ENCODE assay signal across 34 cellular contexts in genomic region chr5:115050860-115051259, GRCh38.
"Had no signal": no experiment of that assay in that cellular context is flagged by ENCODE, and none has a peak within 500 bp of the region (broad histone marks: within the 10 kb centered on the region; RNA-seq: fewer than 3 reads in every experiment).

No MANE protein-coding gene starts in this region.

- H3K27ac Mint-ChIP-seq: activated B cell treated with CpG ODN at 0.5 μM for 24 hours; activated CD8-positive, alpha-beta memory T cell treated with anti-CD3 and anti-CD28 coated beads, Interleukin-2, amount 10 ng/mL, durations not matched to agents 7 days and 5 days; activated CD8-positive, alpha-beta T cell treated with anti-CD3 and anti-CD28 coated beads, Interleukin-2, amount 10 ng/mL, durations not matched to agents 7 days and 5 days; activated naive CD4-positive, alpha-beta T cell treated with anti-CD3 and anti-CD28 coated beads, Interleukin-2, amount 50 U/mL, for 24 hours; activated naive CD8-positive, alpha-beta T cell treated with anti-CD3 and anti-CD28 coated beads, Interleukin-2, amount 50 U/mL, for 24 hours; activated T-helper 2 cell treated with anti-CD3 and anti-CD28 coated beads, Interferon-gamma antibody, Interleukin-2, Interleukin-4, amounts not matched to agents 10 μg/mL and 5 μg/mL and 100 μg/mL, durations not matched to agents 14 hours and 24 hours and 36 hours; brain; dendritic cell treated with granulocyte-macrophage colony-stimulating factor and Interleukin-4, amounts not matched to agents 40 ng/mL and 50 ng/mL, for 4 days; endodermal cell; naive thymus-derived CD8-positive, alpha-beta T cell; stimulated activated effector memory CD8-positive, alpha-beta T cell treated with anti-CD3 and anti-CD28 coated beads, Interleukin-12 subunit alpha, Interleukin-12 subunit beta, amount 100 ng/mL, for 72 hours; stimulated activated naive CD8-positive, alpha-beta T cell treated with anti-CD3 and anti-CD28 coated beads, Interleukin-15, Interleukin-2, amounts not matched to agents 100 ng/mL and 50 ng/mL, for 24 hours; T-helper 2 cell treated with Interferon-gamma antibody and Interleukin-4, amounts not matched to agents 5 μg/mL and 100 μg/mL, for 36 hours; type B pancreatic cell had no signal

- ATAC-seq: activated CD8-positive, alpha-beta memory T cell treated with anti-CD3 and anti-CD28 coated beads, Interleukin-2, amount 10 ng/mL, durations not matched to agents 7 days and 5 days; activated CD8-positive, alpha-beta T cell treated with anti-CD3 and anti-CD28 coated beads, Interleukin-2, amount 10 ng/mL, durations not matched to agents 7 days and 5 days; activated naive CD8-positive, alpha-beta T cell treated with anti-CD3 and anti-CD28 coated beads, Interleukin-2, amount 50 U/mL, for 24 hours; esophagus mucosa; gastrocnemius medialis; left colon; lower lobe of right lung; naive thymus-derived CD8-positive, alpha-beta T cell; psoas muscle; stimulated activated effector memory CD8-positive, alpha-beta T cell treated with anti-CD3 and anti-CD28 coated beads, Interleukin-12 subunit alpha, Interleukin-12 subunit beta, amount 100 ng/mL, for 72 hours had no signal

- H3K4me1 ChIP-seq: gastrocnemius medialis, lower lobe of right lung, parathyroid adenoma, psoas muscle, right atrium auricular region, uterus had no signal

- H3K36me3 Mint-ChIP-seq: activated CD8-positive, alpha-beta memory T cell treated with anti-CD3 and anti-CD28 coated beads, Interleukin-2, amount 10 ng/mL, durations not matched to agents 7 days and 5 days; activated naive CD4-positive, alpha-beta T cell treated with anti-CD3 and anti-CD28 coated beads, Interleukin-2, amount 50 U/mL, for 24 hours; brain; naive thymus-derived CD8-positive, alpha-beta T cell; stimulated activated effector memory CD8-positive, alpha-beta T cell treated with anti-CD3 and anti-CD28 coated beads, Interleukin-12 subunit alpha, Interleukin-12 subunit beta, amount 100 ng/mL, for 72 hours; type B pancreatic cell had no signal

- H3K4me3 ChIP-seq: gastrocnemius medialis, lower lobe of right lung, psoas muscle, right atrium auricular region, skin epidermis, uterus had no signal

- H3K27me3 ChIP-seq: gastrocnemius medialis, right atrium auricular region, uterus had no signal

- H3K27me3 Mint-ChIP-seq: activated CD8-positive, alpha-beta memory T cell treated with anti-CD3 and anti-CD28 coated beads, Interleukin-2, amount 10 ng/mL, durations not matched to agents 7 days and 5 days; brain; dendritic cell treated with granulocyte-macrophage colony-stimulating factor and Interleukin-4, amounts not matched to agents 40 ng/mL and 50 ng/mL, for 4 days had no signal

- H2AFZ ChIP-seq: parathyroid adenoma had no signal

- H3K4me3 Mint-ChIP-seq: activated B cell treated with CpG ODN at 0.5 μM for 24 hours; activated CD8-positive, alpha-beta memory T cell treated with anti-CD3 and anti-CD28 coated beads, Interleukin-2, amount 10 ng/mL, durations not matched to agents 7 days and 5 days; activated CD8-positive, alpha-beta T cell treated with anti-CD3 and anti-CD28 coated beads, Interleukin-2, amount 10 ng/mL, durations not matched to agents 7 days and 5 days; activated naive CD4-positive, alpha-beta T cell treated with anti-CD3 and anti-CD28 coated beads, Interleukin-2, amount 50 U/mL, for 24 hours; activated naive CD8-positive, alpha-beta T cell treated with anti-CD3 and anti-CD28 coated beads, Interleukin-2, amount 50 U/mL, for 24 hours; brain; dendritic cell treated with granulocyte-macrophage colony-stimulating factor and Interleukin-4, amounts not matched to agents 40 ng/mL and 50 ng/mL, for 4 days; endodermal cell; naive thymus-derived CD8-positive, alpha-beta T cell; neural crest cell; stimulated activated effector memory CD8-positive, alpha-beta T cell treated with anti-CD3 and anti-CD28 coated beads, Interleukin-12 subunit alpha, Interleukin-12 subunit beta, amount 100 ng/mL, for 72 hours; stimulated activated naive CD8-positive, alpha-beta T cell treated with anti-CD3 and anti-CD28 coated beads, Interleukin-15, Interleukin-2, amounts not matched to agents 100 ng/mL and 50 ng/mL, for 24 hours; T-helper 2 cell treated with Interferon-gamma antibody and Interleukin-4, amounts not matched to agents 5 μg/mL and 100 μg/mL, for 36 hours; type B pancreatic cell had no signal

- H3K9me3 Mint-ChIP-seq: activated B cell treated with CpG ODN at 0.5 μM for 24 hours; activated naive CD4-positive, alpha-beta T cell treated with anti-CD3 and anti-CD28 coated beads, Interleukin-2, amount 50 U/mL, for 24 hours; activated naive CD8-positive, alpha-beta T cell treated with anti-CD3 and anti-CD28 coated beads, Interleukin-2, amount 50 U/mL, for 24 hours; activated T-helper 2 cell treated with anti-CD3 and anti-CD28 coated beads, Interferon-gamma antibody, Interleukin-2, Interleukin-4, amounts not matched to agents 10 μg/mL and 5 μg/mL and 100 μg/mL, durations not matched to agents 14 hours and 24 hours and 36 hours; brain; dendritic cell treated with granulocyte-macrophage colony-stimulating factor and Interleukin-4, amounts not matched to agents 40 ng/mL and 50 ng/mL, for 4 days; endodermal cell; naive thymus-derived CD8-positive, alpha-beta T cell; neural crest cell; stimulated activated effector memory CD8-positive, alpha-beta T cell treated with anti-CD3 and anti-CD28 coated beads, Interleukin-12 subunit alpha, Interleukin-12 subunit beta, amount 100 ng/mL, for 72 hours; stimulated activated naive CD8-positive, alpha-beta T cell treated with anti-CD3 and anti-CD28 coated beads, Interleukin-15, Interleukin-2, amounts not matched to agents 100 ng/mL and 50 ng/mL, for 24 hours; T-helper 2 cell treated with Interferon-gamma antibody and Interleukin-4, amounts not matched to agents 5 μg/mL and 100 μg/mL, for 36 hours; type B pancreatic cell had no signal

- H3K9me3 ChIP-seq: gastrocnemius medialis, lower lobe of right lung, psoas muscle, right atrium auricular region, uterus had no signal

- H3K79me2 ChIP-seq: parathyroid adenoma had no signal

- H3K36me3 ChIP-seq: gastrocnemius medialis, lower lobe of right lung, right atrium auricular region, uterus had no signal

- H3K9ac ChIP-seq: parathyroid adenoma had no signal

- H3K27ac ChIP-seq: gastrocnemius medialis, lower lobe of right lung, parathyroid adenoma, psoas muscle, right atrium auricular region, skin epidermis, uterus had no signal

- DNase-seq: activated B cell treated with CpG ODN at 0.5 μM for 24 hours; activated CD4-positive, alpha-beta T cell treated with anti-CD3 and anti-CD28 coated beads, Interleukin-2, amount 50 U/mL, for 1 hour; activated CD8-positive, alpha-beta memory T cell treated with anti-CD3 and anti-CD28 coated beads, Interleukin-2, amount 10 ng/mL, durations not matched to agents 7 days and 5 days; activated CD8-positive, alpha-beta T cell treated with anti-CD3 and anti-CD28 coated beads, Interleukin-2, amount 10 ng/mL, durations not matched to agents 7 days and 5 days; activated naive CD8-positive, alpha-beta T cell treated with anti-CD3 and anti-CD28 coated beads, Interleukin-2, amount 50 U/mL, for 24 hours; activated T-cell treated with anti-CD3 and anti-CD28 coated beads, Interleukin-2, amount 50 U/mL, for 48 hours; anterior cingulate cortex; caudate nucleus; endodermal cell; gastrocnemius medialis; glutamatergic neuron; left colon; lower lobe of right lung; mesenchymal stem cell; naive thymus-derived CD8-positive, alpha-beta T cell; occipital lobe; psoas muscle; stimulated activated CD4-positive, alpha-beta T cell treated with anti-CD3 and anti-CD28 coated beads, Interleukin-4, amount 100 ng/mL, for 24 hours; substantia nigra; T-helper 1 cell; uterus had no signal

- H3K4me1 Mint-ChIP-seq: activated B cell treated with CpG ODN at 0.5 μM for 24 hours; activated CD8-positive, alpha-beta memory T cell treated with anti-CD3 and anti-CD28 coated beads, Interleukin-2, amount 10 ng/mL, durations not matched to agents 7 days and 5 days; activated naive CD4-positive, alpha-beta T cell treated with anti-CD3 and anti-CD28 coated beads, Interleukin-2, amount 50 U/mL, for 24 hours; activated naive CD8-positive, alpha-beta T cell treated with anti-CD3 and anti-CD28 coated beads, Interleukin-2, amount 50 U/mL, for 24 hours; brain; endodermal cell; naive thymus-derived CD8-positive, alpha-beta T cell; neural crest cell; stimulated activated effector memory CD8-positive, alpha-beta T cell treated with anti-CD3 and anti-CD28 coated beads, Interleukin-12 subunit alpha, Interleukin-12 subunit beta, amount 100 ng/mL, for 72 hours had no signal
